In genomic region chr2:174224125-174224524, GRCh38 we compare ENCODE assay signal across 37 cellular contexts.
"Had no signal": no experiment of that assay in that cellular context is flagged by ENCODE, and none has a peak within 500 bp of the region (broad histone marks: within the 10 kb centered on the region; RNA-seq: fewer than 3 reads in every experiment).

No MANE protein-coding gene starts in this region.

- H3K27me3 ChIP-seq: ascending aorta, cardiac muscle cell had no signal

- H3K27ac Mint-ChIP-seq: activated CD4-positive, alpha-beta memory T cell treated with anti-CD3 and anti-CD28 coated beads for 36 hours; activated CD4-positive, alpha-beta T cell treated with anti-CD3 and anti-CD28 coated beads for 36 hours; activated CD8-positive, alpha-beta memory T cell treated with anti-CD3 and anti-CD28 coated beads, Interleukin-2, amount 10 ng/mL, durations not matched to agents 7 days and 5 days; activated CD8-positive, alpha-beta T cell treated with anti-CD3 and anti-CD28 coated beads, Interleukin-2, amount 10 ng/mL, durations not matched to agents 7 days and 5 days; activated naive CD4-positive, alpha-beta T cell treated with anti-CD3 and anti-CD28 coated beads, Interleukin-2, amount 10 ng/mL, durations not matched to agents 7 days and 5 days; activated naive CD4-positive, alpha-beta T cell treated with anti-CD3 and anti-CD28 coated beads, Interleukin-2, amount 50 U/mL, for 24 hours; activated naive CD8-positive, alpha-beta T cell; activated naive CD8-positive, alpha-beta T cell treated with anti-CD3 and anti-CD28 coated beads, Interleukin-2, amount 10 ng/mL, durations not matched to agents 7 days and 5 days; activated naive CD8-positive, alpha-beta T cell treated with anti-CD3 and anti-CD28 coated beads, Interleukin-2, amount 50 U/mL, for 24 hours; activated T-cell treated with anti-CD3 and anti-CD28 coated beads, Interleukin-2, amount 50 U/mL, for 24 hours; activated T-helper 2 cell treated with anti-CD3 and anti-CD28 coated beads, Interferon-gamma antibody, Interleukin-2, Interleukin-4, amounts not matched to agents 10 μg/mL and 5 μg/mL and 100 μg/mL, durations not matched to agents 14 hours and 24 hours and 36 hours; brain; T-helper 1 cell treated with Interleukin-12 subunit alpha and Interleukin-12 subunit beta and Interleukin-4 antibody, amounts not matched to agents 30 μg/mL and 1 μg/mL, for 36 hours; T-helper 2 cell treated with Interferon-gamma antibody and Interleukin-4, amounts not matched to agents 5 μg/mL and 100 μg/mL, for 36 hours had no signal

- H3K4me1 Mint-ChIP-seq: activated CD4-positive, alpha-beta T cell treated with anti-CD3 and anti-CD28 coated beads for 36 hours; activated CD8-positive, alpha-beta memory T cell treated with anti-CD3 and anti-CD28 coated beads, Interleukin-2, amount 10 ng/mL, durations not matched to agents 7 days and 5 days; activated naive CD4-positive, alpha-beta T cell treated with anti-CD3 and anti-CD28 coated beads, Interleukin-2, amount 10 ng/mL, durations not matched to agents 7 days and 5 days; activated naive CD8-positive, alpha-beta T cell treated with anti-CD3 and anti-CD28 coated beads, Interleukin-2, amount 50 U/mL, for 24 hours had no signal

- DNase-seq: activated CD4-positive, alpha-beta memory T cell treated with anti-CD3 and anti-CD28 coated beads for 36 hours; activated CD4-positive, alpha-beta T cell treated with anti-CD3 and anti-CD28 coated beads for 1 hour; activated CD4-positive, alpha-beta T cell treated with anti-CD3 and anti-CD28 coated beads for 36 hours; activated CD4-positive, alpha-beta T cell treated with anti-CD3 and anti-CD28 coated beads for 48 hours; activated CD4-positive, alpha-beta T cell treated with anti-CD3 and anti-CD28 coated beads, Interleukin-2, amount 50 U/mL, for 1 hour; activated CD4-positive, alpha-beta T cell treated with anti-CD3 and anti-CD28 coated beads, Interleukin-2, amount 50 U/mL, for 4 hours; activated CD4-positive, CD25-positive, alpha-beta regulatory T cell; activated CD8-positive, alpha-beta memory T cell treated with anti-CD3 and anti-CD28 coated beads for 24 hours; activated CD8-positive, alpha-beta memory T cell treated with anti-CD3 and anti-CD28 coated beads, Interleukin-2, amount 10 ng/mL, durations not matched to agents 7 days and 5 days; activated CD8-positive, alpha-beta memory T cell treated with anti-CD3 and anti-CD28 coated beads, Interleukin-2, amount 50 U/mL, for 48 hours; activated CD8-positive, alpha-beta T cell treated with anti-CD3 and anti-CD28 coated beads, Interleukin-2, amount 10 ng/mL, durations not matched to agents 7 days and 5 days; activated effector memory CD4-positive, alpha-beta T cell treated with Interleukin-2 at 50 U/mL for 16 hours; activated gamma-delta T cell; activated naive CD4-positive, alpha-beta T cell treated with anti-CD3 and anti-CD28 coated beads, Interleukin-2, amount 10 ng/mL, durations not matched to agents 7 days and 5 days; activated naive CD4-positive, alpha-beta T cell treated with Interleukin-2 at 50 U/mL for 16 hours; activated naive CD8-positive, alpha-beta T cell treated with anti-CD3 and anti-CD28 coated beads, Interleukin-2, amount 10 ng/mL, durations not matched to agents 7 days and 5 days; activated naive CD8-positive, alpha-beta T cell treated with anti-CD3 and anti-CD28 coated beads, Interleukin-2, amount 50 U/mL, for 24 hours; activated T-cell treated with anti-CD3 and anti-CD28 coated beads, Interleukin-2, amount 50 U/mL, for 24 hours; activated T-cell treated with anti-CD3 and anti-CD28 coated beads, Interleukin-2, amount 50 U/mL, for 48 hours; amygdala; anterior cingulate cortex; caudate nucleus; cerebellar nuclear complex; T-helper 1 cell; T-helper 2 cell; T-helper 9 cell had no signal

- H3K4me1 ChIP-seq: ascending aorta had no signal

- H3K27ac ChIP-seq: ascending aorta, cardiac muscle cell, VCaP had no signal

- H3K27me3 Mint-ChIP-seq: activated CD4-positive, alpha-beta memory T cell treated with anti-CD3 and anti-CD28 coated beads for 36 hours; activated CD4-positive, alpha-beta T cell treated with anti-CD3 and anti-CD28 coated beads for 36 hours; activated CD8-positive, alpha-beta memory T cell treated with anti-CD3 and anti-CD28 coated beads, Interleukin-2, amount 10 ng/mL, durations not matched to agents 7 days and 5 days; activated naive CD4-positive, alpha-beta T cell treated with anti-CD3 and anti-CD28 coated beads, Interleukin-2, amount 10 ng/mL, durations not matched to agents 7 days and 5 days; activated naive CD4-positive, alpha-beta T cell treated with anti-CD3 and anti-CD28 coated beads, Interleukin-2, amount 50 U/mL, for 24 hours; activated naive CD8-positive, alpha-beta T cell; activated naive CD8-positive, alpha-beta T cell treated with anti-CD3 and anti-CD28 coated beads, Interleukin-2, amount 10 ng/mL, durations not matched to agents 7 days and 5 days; activated naive CD8-positive, alpha-beta T cell treated with anti-CD3 and anti-CD28 coated beads, Interleukin-2, amount 50 U/mL, for 24 hours; activated T-cell treated with anti-CD3 and anti-CD28 coated beads, Interleukin-2, amount 50 U/mL, for 24 hours; brain; central memory CD8-positive, alpha-beta T cell had no signal

- ATAC-seq: activated CD4-positive, alpha-beta T cell treated with anti-CD3 and anti-CD28 coated beads for 36 hours; activated CD4-positive, CD25-positive, alpha-beta regulatory T cell treated with anti-CD3 and anti-CD28 coated beads, Interleukin-2, amount 50 U/mL, for 24 hours; activated CD8-positive, alpha-beta memory T cell treated with anti-CD3 and anti-CD28 coated beads, Interleukin-2, amount 10 ng/mL, durations not matched to agents 7 days and 5 days; activated CD8-positive, alpha-beta T cell treated with anti-CD3 and anti-CD28 coated beads, Interleukin-2, amount 10 ng/mL, durations not matched to agents 7 days and 5 days; activated naive CD8-positive, alpha-beta T cell treated with anti-CD3 and anti-CD28 coated beads, Interleukin-2, amount 50 U/mL, for 24 hours had no signal

- H3K4me3 Mint-ChIP-seq: activated CD4-positive, alpha-beta memory T cell treated with anti-CD3 and anti-CD28 coated beads for 36 hours; activated CD4-positive, alpha-beta T cell treated with anti-CD3 and anti-CD28 coated beads for 36 hours; activated CD8-positive, alpha-beta memory T cell treated with anti-CD3 and anti-CD28 coated beads, Interleukin-2, amount 10 ng/mL, durations not matched to agents 7 days and 5 days; activated CD8-positive, alpha-beta T cell treated with anti-CD3 and anti-CD28 coated beads, Interleukin-2, amount 10 ng/mL, durations not matched to agents 7 days and 5 days; activated naive CD4-positive, alpha-beta T cell treated with anti-CD3 and anti-CD28 coated beads, Interleukin-2, amount 10 ng/mL, durations not matched to agents 7 days and 5 days; activated naive CD4-positive, alpha-beta T cell treated with anti-CD3 and anti-CD28 coated beads, Interleukin-2, amount 50 U/mL, for 24 hours; activated naive CD8-positive, alpha-beta T cell; activated naive CD8-positive, alpha-beta T cell treated with anti-CD3 and anti-CD28 coated beads, Interleukin-2, amount 10 ng/mL, durations not matched to agents 7 days and 5 days; activated naive CD8-positive, alpha-beta T cell treated with anti-CD3 and anti-CD28 coated beads, Interleukin-2, amount 50 U/mL, for 24 hours; activated T-cell treated with anti-CD3 and anti-CD28 coated beads, Interleukin-2, amount 50 U/mL, for 24 hours; brain; central memory CD8-positive, alpha-beta T cell; T-helper 1 cell treated with Interleukin-12 subunit alpha and Interleukin-12 subunit beta and Interleukin-4 antibody, amounts not matched to agents 30 μg/mL and 1 μg/mL, for 36 hours; T-helper 2 cell treated with Interferon-gamma antibody and Interleukin-4, amounts not matched to agents 5 μg/mL and 100 μg/mL, for 36 hours had no signal

- H3K4me3 ChIP-seq: ascending aorta, cardiac muscle cell had no signal

- H3K9me3 Mint-ChIP-seq: activated CD4-positive, alpha-beta memory T cell treated with anti-CD3 and anti-CD28 coated beads for 36 hours; activated naive CD4-positive, alpha-beta T cell treated with anti-CD3 and anti-CD28 coated beads, Interleukin-2, amount 10 ng/mL, durations not matched to agents 7 days and 5 days; activated naive CD4-positive, alpha-beta T cell treated with anti-CD3 and anti-CD28 coated beads, Interleukin-2, amount 50 U/mL, for 24 hours; activated naive CD8-positive, alpha-beta T cell treated with anti-CD3 and anti-CD28 coated beads, Interleukin-2, amount 10 ng/mL, durations not matched to agents 7 days and 5 days; activated naive CD8-positive, alpha-beta T cell treated with anti-CD3 and anti-CD28 coated beads, Interleukin-2, amount 50 U/mL, for 24 hours; activated T-cell treated with anti-CD3 and anti-CD28 coated beads, Interleukin-2, amount 50 U/mL, for 24 hours; activated T-helper 2 cell treated with anti-CD3 and anti-CD28 coated beads, Interferon-gamma antibody, Interleukin-2, Interleukin-4, amounts not matched to agents 10 μg/mL and 5 μg/mL and 100 μg/mL, durations not matched to agents 14 hours and 24 hours and 36 hours; brain; central memory CD8-positive, alpha-beta T cell; T-helper 1 cell treated with Interleukin-12 subunit alpha and Interleukin-12 subunit beta and Interleukin-4 antibody, amounts not matched to agents 30 μg/mL and 1 μg/mL, for 36 hours; T-helper 2 cell treated with Interferon-gamma antibody and Interleukin-4, amounts not matched to agents 5 μg/mL and 100 μg/mL, for 36 hours had no signal
